8 cellular contexts compared by ENCODE assay signal in genomic region chr13:73754727-73755292, GRCh38.
A peak's percentile ranks its signal among the peaks of the same experiment; 100 is the strongest.
DNase-seq lines count a peak whose midpoint lies in the region; ATAC-seq, FAIRE-seq and TF ChIP-seq lines count a peak whose summit lies in the region.

No MANE protein-coding gene starts in this region.

- no peak overlapping the region for H2AK5ac ChIP-seq in H1 (ENCODE audit: low read depth, low read length)

- H3K27ac ChIP-seq in RWPE1 (no peak overlapping the region), H1 (ENCODE audit: low read depth, low read length) (no peak overlapping the region)

- CTCF ChIA-PET in activated CD4-positive, alpha-beta T cell treated with anti-CD3 and anti-CD28 coated beads, Interleukin-2, amount 10 ng/mL, durations not matched to agents 7 days and 5 days (lab: Charles Lee): interaction anchor here (0.6 to 1.4 kb wide), 3 partner anchors 9 to 45 kb away, joined by 3 to 5 read pairs (median 3); no protein-coding TSS in a partner anchor
- CTCF ChIA-PET in RWPE1 (lab: Yijun Ruan, JAX): interaction anchor here (0.7 to 1.1 kb wide), 2 partner anchors 9 to 1718 kb away, joined by 3 to 4 read pairs; no protein-coding TSS in a partner anchor
- CTCF ChIA-PET in H1 (lab: Charles Lee; ENCODE audit: partially characterized antibody): interaction anchor here (0.6 to 3.8 kb wide), 19 partner anchors 9 to 1980 kb away, joined by 3 to 26 read pairs (median 3); no protein-coding TSS in a partner anchor

- H3K4me3 ChIP-seq in Loucy (ENCODE audit: low read length, poor library complexity, severe bottlenecking) (no peak overlapping the region), H1 (ENCODE audit: extremely low read depth in 1 of 4, insufficient read depth in 2 of 4, low read depth in 3 of 4, low read length in 4 of 4) (no peak overlapping the region)

- H4K20me1 ChIP-seq in Loucy (ENCODE audit: insufficient read depth, low read length, poor library complexity, severe bottlenecking): no peaks in the 10 kb centered on the region
- no peaks in the 10 kb centered on the region for H4K20me1 ChIP-seq in H1 (replicated peaks in 1 of 2; ENCODE audit: control insufficient read depth in 1 of 2, insufficient read depth in 2 of 2, low read length in 2 of 2)

- no peak overlapping the region for H3K27ac Mint-ChIP-seq in activated CD4-positive, alpha-beta T cell treated with anti-CD3 and anti-CD28 coated beads, Interleukin-2, amount 10 ng/mL, durations not matched to agents 7 days and 5 days

- no peak overlapping the region for H3K4ac ChIP-seq in H1 (replicated peaks; ENCODE audit: insufficient read length, low read depth, low read length)

- no peaks in the 10 kb centered on the region for H3K9me2 ChIP-seq in Loucy (replicated peaks; ENCODE audit: low read depth, low read length)

- no peak for TF ChIP-seq POLR2A in H1 (IDR thresholded peaks at IDR 0.05; ENCODE audit: control extremely low read depth in 1 of 2, low read depth in 2 of 2, low read length in 2 of 2)

- no peak overlapping the region for H2BK15ac ChIP-seq in H1 (ENCODE audit: low read length)

- DNase-seq in activated CD4-positive, alpha-beta T cell treated with anti-CD3 and anti-CD28 coated beads, Interleukin-2, amount 10 ng/mL, durations not matched to agents 7 days and 5 days: peak; percentile 55
- no peak for DNase-seq in activated CD4-positive, alpha-beta T cell treated with anti-CD3 and anti-CD28 coated beads for 1 hour
- peak; percentile 34 for DNase-seq in RWPE1 (ENCODE audit: low spot score)
- DNase-seq in H1 (ENCODE audit: low read depth in 1 of 2, low spot score in 2 of 2): no peak
- DNase-seq in middle frontal gyrus (ENCODE audit: extremely low spot score, low spot score): peak; percentile 68
- DNase-seq in NK-92 treated with Interleukin-12 subunit alpha and Interleukin-12 subunit beta, amount 100 ng/mL, for 24 hours (lab: John Stamatoyannopoulos, UW): no peak

- no peak overlapping the region for H4K91ac ChIP-seq in H1 (replicated peaks; ENCODE audit: insufficient read length, low read length)

- peak; percentile 79 to 80 for TF ChIP-seq RAD21 in H1 (IDR thresholded peaks at IDR 0.05 in 1 of 2, conservative IDR thresholded peaks at IDR 0.05 in 1 of 2; ENCODE audit: low read depth in 2 of 2, low read length in 2 of 2)

- peaks cover 11% of the 10 kb centered on the region for H3K36me3 Mint-ChIP-seq in activated CD4-positive, alpha-beta T cell treated with anti-CD3 and anti-CD28 coated beads, Interleukin-2, amount 10 ng/mL, durations not matched to agents 7 days and 5 days (ENCODE audit: low read depth)

- H3K36me3 ChIP-seq in Loucy (ENCODE audit: insufficient read depth, low read length) (no peaks in the 10 kb centered on the region), H1 (ENCODE audit: control insufficient read depth in 2 of 4, insufficient read depth in 4 of 4, low read length in 3 of 4) (no peaks in the 10 kb centered on the region)

- no peaks in the 10 kb centered on the region for H3K23me2 ChIP-seq in H1 (ENCODE audit: low read depth, low read length)

- 50% methylated on average over 3 of the region's 3 CpGs; no CpG with 5 or more reads in 1 of the 2 experiments for WGBS in H1 (ENCODE audit: extremely low coverage in 1 of 2, insufficient coverage in 1 of 2, insufficient read length in 1 of 2, insufficient replicate concordance in 2 of 2, low coverage in 1 of 2, low lambda C conversion rate in 2 of 2, missing lambda C conversion rate in 1 of 2), 2 experiments

- H3K4me1 ChIP-seq in Loucy (ENCODE audit: insufficient read depth, low read length, poor library complexity, severe bottlenecking) (no peaks in the 10 kb centered on the region), H1 (replicated peaks in 1 of 4; ENCODE audit: control insufficient read depth in 3 of 4, insufficient read depth in 4 of 4, low read length in 3 of 4) (peaks cover 0 to 6% (median 0%) of the 10 kb centered on the region in 4 experiments; a peak in 2 of 7 replicates)

- POLR2A ChIA-PET in activated CD4-positive, alpha-beta T cell treated with anti-CD3 and anti-CD28 coated beads, Interleukin-2, amount 10 ng/mL, durations not matched to agents 7 days and 5 days (lab: Charles Lee): no interaction called here
- POLR2A ChIA-PET in RWPE1 (lab: Yijun Ruan, JAX; ENCODE audit: low non-redundant PET) (no interaction called here), H1 (lab: Charles Lee; ENCODE audit: partially characterized antibody) (no interaction called here)

- H2BK5ac ChIP-seq in H1 (ENCODE audit: low read depth, low read length): no peak overlapping the region

- no peak overlapping the region for H3K4me3 Mint-ChIP-seq in activated CD4-positive, alpha-beta T cell treated with anti-CD3 and anti-CD28 coated beads, Interleukin-2, amount 10 ng/mL, durations not matched to agents 7 days and 5 days

- H3K4me1 Mint-ChIP-seq in activated CD4-positive, alpha-beta T cell treated with anti-CD3 and anti-CD28 coated beads, Interleukin-2, amount 10 ng/mL, durations not matched to agents 7 days and 5 days: peaks cover 20% of the 10 kb centered on the region

- H3K18ac ChIP-seq in H1 (ENCODE audit: extremely low read depth, low read length): no peak overlapping the region

- no peak overlapping the region for H3K23ac ChIP-seq in H1 (ENCODE audit: insufficient read length)

- no peak overlapping the region for H3K14ac ChIP-seq in H1 (ENCODE audit: insufficient read length)

- no peak overlapping the region for H4K8ac ChIP-seq in H1 (ENCODE audit: extremely low read depth, insufficient read depth, low read length)

- no peaks in the 10 kb centered on the region for H3K9me3 Mint-ChIP-seq in activated CD4-positive, alpha-beta T cell treated with anti-CD3 and anti-CD28 coated beads, Interleukin-2, amount 10 ng/mL, durations not matched to agents 7 days and 5 days

- H3K9ac ChIP-seq in Loucy (ENCODE audit: low read depth, low read length, poor library complexity, severe bottlenecking): no peak overlapping the region
- H3K9ac ChIP-seq in H1 (replicated peaks in 1 of 4; ENCODE audit: extremely low read depth in 1 of 4, low read depth in 3 of 4, low read length in 3 of 4): no peak overlapping the region

- H3K79me1 ChIP-seq in H1 (ENCODE audit: low read depth, low read length): no peaks in the 10 kb centered on the region

- H4K5ac ChIP-seq in H1 (ENCODE audit: insufficient read length, low read depth, low read length): no peak overlapping the region

- H3F3A ChIP-seq in Loucy (ENCODE audit: low read depth): no peaks in the 10 kb centered on the region

- H3K9me3 ChIP-seq in Loucy (ENCODE audit: insufficient read depth, low read depth, low read length): no peaks in the 10 kb centered on the region
- no peaks in the 10 kb centered on the region for H3K9me3 ChIP-seq in H1 (ENCODE audit: insufficient read depth in 2 of 2, low read depth in 1 of 2, low read length in 1 of 2)

- no peak overlapping the region for H2BK20ac ChIP-seq in H1 (ENCODE audit: low read length)

- H3K56ac ChIP-seq in H1 (replicated peaks; ENCODE audit: insufficient read length, low read depth, low read length): no peak overlapping the region

- peak; percentile 81 for ATAC-seq in GM21723 (IDR thresholded peaks at IDR 0.05; ENCODE audit: unreplicated experiment)

- H3K27me3 ChIP-seq in Loucy (ENCODE audit: insufficient read depth, low read length, poor library complexity, severe bottlenecking) (no peaks in the 10 kb centered on the region), H1 (replicated peaks in 1 of 4; ENCODE audit: control insufficient read depth in 3 of 4, extremely low read depth in 1 of 4, insufficient read depth in 3 of 4, low read length in 3 of 4) (no peaks in the 10 kb centered on the region)

- H2BK120ac ChIP-seq in H1 (replicated peaks; ENCODE audit: low read depth, low read length): no peak overlapping the region

- H2BK12ac ChIP-seq in H1 (ENCODE audit: low read depth, low read length): no peak overlapping the region

- no peaks in the 10 kb centered on the region for H3K27me3 Mint-ChIP-seq in activated CD4-positive, alpha-beta T cell treated with anti-CD3 and anti-CD28 coated beads, Interleukin-2, amount 10 ng/mL, durations not matched to agents 7 days and 5 days

- TF ChIP-seq CTCF in Loucy (conservative IDR thresholded peaks at IDR 0.05; ENCODE audit: low read length) (peak; percentile 79), RWPE1 (conservative IDR thresholded peaks at IDR 0.05; ENCODE audit: low read depth) (peak; percentile 72), H1 (IDR thresholded peaks at IDR 0.05; ENCODE audit: control extremely low read depth in 1 of 3, insufficient read depth in 1 of 3, low read depth in 1 of 3, low read length in 3 of 3) (peak in 2 of 3 experiments; percentile 36 to 68; a peak in 2 of 4 replicates)

- H3K79me2 ChIP-seq in Loucy (ENCODE audit: insufficient read depth, low read length) (no peaks in the 10 kb centered on the region), H1 (ENCODE audit: control insufficient read depth in 1 of 2, insufficient read depth in 2 of 2, low read length in 2 of 2) (no peaks in the 10 kb centered on the region)

- H3K4me2 ChIP-seq in Loucy (ENCODE audit: low read depth, low read length, poor library complexity, severe bottlenecking): no peak overlapping the region
- no peak overlapping the region for H3K4me2 ChIP-seq in H1 (ENCODE audit: insufficient read depth in 1 of 2, low read depth in 2 of 2, low read length in 2 of 2)

- H2AFZ ChIP-seq in Loucy (ENCODE audit: low read length) (no peak overlapping the region), H1 (ENCODE audit: low read length) (no peak overlapping the region)

- FAIRE-seq in H1 (lab: Jason Lieb, UNC): peak; percentile 80

- no peak for TF ChIP-seq EP300 in H1 (IDR thresholded peaks at IDR 0.05; ENCODE audit: borderline replicate concordance in 1 of 2, low read depth in 2 of 2, low read length in 2 of 2)

Comparison
In these comparisons a context has a peak if more than half of its experiments do, and no peak if none do; other contexts are left out.
1. DNase-seq: peak in activated CD4-positive, alpha-beta T cell treated with anti-CD3 and anti-CD28 coated beads, Interleukin-2, amount 10 ng/mL, durations not matched to agents 7 days and 5 days (single experiment), RWPE1 (single experiment) and middle frontal gyrus (single experiment); none in activated CD4-positive, alpha-beta T cell treated with anti-CD3 and anti-CD28 coated beads for 1 hour (single experiment), H1 (0 of 2) and NK-92 treated with Interleukin-12 subunit alpha and Interleukin-12 subunit beta, amount 100 ng/mL, for 24 hours (single experiment).
2. Peak in every context shown above with its lines, with median percentiles within 50 percentile points of each other: CTCF ChIP-seq.